ENCODE assay signal across 22 cellular contexts in genomic region chr10:116097239-116097751, GRCh38.
DNase-seq lines count a peak whose midpoint lies in the region; ATAC-seq, FAIRE-seq and TF ChIP-seq lines count a peak whose summit lies in the region.
"Had no signal": no experiment of that assay in that cellular context is flagged by ENCODE, and none has a peak within 500 bp of the region (broad histone marks: within the 10 kb centered on the region; RNA-seq: fewer than 3 reads in every experiment).

No MANE protein-coding gene starts in this region.

- H2AFZ ChIP-seq in SK-N-SH (ENCODE audit: low read depth), result no peak overlapping the region
- H2AFZ ChIP-seq: PC-9 had no signal

- no peaks in the 10 kb centered on the region for H3K4me1 ChIP-seq in SK-N-SH (ENCODE audit: control insufficient read depth in 1 of 2, insufficient read depth in 2 of 2, low read depth in 1 of 2, low read length in 1 of 2)
- H3K4me1 ChIP-seq: HAP-1 had no signal

- H3K4me3 ChIP-seq in SK-N-SH (ENCODE audit: low read depth in 2 of 2, low read length in 1 of 2), result no peak overlapping the region
- H3K4me3 ChIP-seq: cardiac muscle cell, HAP-1, PC-9 had no signal

- peak; percentile 6 for DNase-seq in COR-L47 (lab: John Stamatoyannopoulos, UW)
- peak; percentile 31 for DNase-seq in SK-N-DZ (ENCODE audit: low spot score)
- DNase-seq in hypothalamus (lab: John Stamatoyannopoulos, UW), result peak in 30 of 51 donors; percentile 6 to 70 (median 33)
- peak in 47 of 56 donors; percentile 5 to 75 (median 39) for DNase-seq in nucleus accumbens (lab: John Stamatoyannopoulos, UW)
- no peak for DNase-seq in SK-N-SH
- no peak for DNase-seq in CD4-positive, alpha-beta T cell
- DNase-seq in activated CD8-positive, alpha-beta memory T cell treated with anti-CD3 and anti-CD28 coated beads, Interleukin-2, amount 50 U/mL, for 48 hours, result no peak
- DNase-seq in D721Med (ENCODE audit: insufficient read length, low spot score), result no peak
- DNase-seq: activated CD4-positive, CD25-positive, alpha-beta regulatory T cell treated with anti-CD3 and anti-CD28 coated beads, Interleukin-2, amount 50 U/mL, for 72 hours; activated CD8-positive, alpha-beta memory T cell treated with anti-CD3 and anti-CD28 coated beads, Interleukin-2, amount 10 ng/mL, durations not matched to agents 7 days and 5 days; DMS153; GF-D8; left ventricle myocardium superior; NCI-H1105; NCI-H748 treated with DMSO at 0.1 percent for 48 hours; PC-9; stimulated activated CD4-positive, alpha-beta T cell treated with anti-CD3 and anti-CD28 coated beads, Interleukin-4, amount 100 ng/mL, for 24 hours; T-helper 9 cell had no signal

- no peaks in the 10 kb centered on the region for H3K27me3 Mint-ChIP-seq in CD4-positive, alpha-beta T cell
- H3K27me3 Mint-ChIP-seq: activated CD8-positive, alpha-beta memory T cell treated with anti-CD3 and anti-CD28 coated beads, Interleukin-2, amount 10 ng/mL, durations not matched to agents 7 days and 5 days; progenitor cell of endocrine pancreas had no signal

- no peaks in the 10 kb centered on the region for H3K36me3 ChIP-seq in SK-N-SH (replicated peaks in 1 of 2; ENCODE audit: control insufficient read depth in 1 of 2, insufficient read depth in 2 of 2, low read length in 1 of 2)
- H3K36me3 ChIP-seq: cardiac muscle cell, HAP-1 had no signal

- ATAC-seq in CD4-positive, alpha-beta T cell (ENCODE audit: poor library complexity), result no peak
- ATAC-seq: activated CD8-positive, alpha-beta memory T cell treated with anti-CD3 and anti-CD28 coated beads, Interleukin-2, amount 10 ng/mL, durations not matched to agents 7 days and 5 days; left ventricle myocardium superior had no signal

- no peak for TF ChIP-seq RAD21 in SK-N-SH (IDR thresholded peaks at IDR 0.05; ENCODE audit: low read length)

- no peak overlapping the region for H3K4me3 Mint-ChIP-seq in CD4-positive, alpha-beta T cell
- H3K4me3 Mint-ChIP-seq: activated CD8-positive, alpha-beta memory T cell treated with anti-CD3 and anti-CD28 coated beads, Interleukin-2, amount 10 ng/mL, durations not matched to agents 7 days and 5 days had no signal

- POLR2A ChIA-PET in SK-N-SH (lab: Yijun Ruan, JAX), result no interaction called here
- POLR2A ChIA-PET in CD4-positive, alpha-beta T cell (lab: Charles Lee), result no interaction called here

- FAIRE-seq in D721Med (lab: Jason Lieb, UNC), result no peak

- peaks cover 5% of the 10 kb centered on the region for H3K9me3 Mint-ChIP-seq in CD4-positive, alpha-beta T cell

- H3K4me1 Mint-ChIP-seq in CD4-positive, alpha-beta T cell (ENCODE audit: low read depth), result no peaks in the 10 kb centered on the region
- H3K4me1 Mint-ChIP-seq: activated CD8-positive, alpha-beta memory T cell treated with anti-CD3 and anti-CD28 coated beads, Interleukin-2, amount 10 ng/mL, durations not matched to agents 7 days and 5 days had no signal

- no peaks in the 10 kb centered on the region for H3F3A ChIP-seq in SK-N-SH (replicated peaks; ENCODE audit: insufficient read depth)

- H3K27me3 ChIP-seq in SK-N-SH (ENCODE audit: insufficient read depth), result no peaks in the 10 kb centered on the region
- H3K27me3 ChIP-seq in CD4-positive, alpha-beta T cell (ENCODE audit: control insufficient read depth, insufficient read depth, low read length), result no peaks in the 10 kb centered on the region
- H3K27me3 ChIP-seq: cardiac muscle cell had no signal

- no peaks in the 10 kb centered on the region for H3K79me2 ChIP-seq in SK-N-SH (ENCODE audit: insufficient read depth)

- H3K9me2 ChIP-seq in SK-N-SH, result no peaks in the 10 kb centered on the region

- no peak for TF ChIP-seq EP300 in SK-N-SH (IDR thresholded peaks at IDR 0.05; ENCODE audit: borderline replicate concordance in 1 of 2, low read depth in 1 of 2, low read length in 1 of 2)

- no peak overlapping the region for H3K4me2 ChIP-seq in SK-N-SH
- H3K4me2 ChIP-seq: PC-9 had no signal

- no peaks in the 10 kb centered on the region for H3K36me3 Mint-ChIP-seq in CD4-positive, alpha-beta T cell (ENCODE audit: low read depth)
- H3K36me3 Mint-ChIP-seq: activated CD8-positive, alpha-beta memory T cell treated with anti-CD3 and anti-CD28 coated beads, Interleukin-2, amount 10 ng/mL, durations not matched to agents 7 days and 5 days had no signal

- no peaks in the 10 kb centered on the region for H3K9me3 ChIP-seq in SK-N-SH
- H3K9me3 ChIP-seq in CD4-positive, alpha-beta T cell (ENCODE audit: control insufficient read depth, low read length), result no peaks in the 10 kb centered on the region
- H3K9me3 ChIP-seq: HAP-1 had no signal

- H4K20me1 ChIP-seq in SK-N-SH (ENCODE audit: insufficient read depth), result no peaks in the 10 kb centered on the region

- CTCF ChIA-PET in SK-N-SH (lab: Yijun Ruan, JAX), result no interaction called here
- CTCF ChIA-PET in CD4-positive, alpha-beta T cell (lab: Charles Lee), result no interaction called here

- TF ChIP-seq CTCF in SK-N-SH (IDR thresholded peaks at IDR 0.05) (no peak), D721Med (IDR thresholded peaks at IDR 0.05; ENCODE audit: insufficient read depth, missing control alignments) (no peak)
- no peak for TF ChIP-seq CTCF in CD4-positive, alpha-beta T cell (IDR thresholded peaks at IDR 0.05)

- no peak overlapping the region for H3K27ac ChIP-seq in SK-N-SH (ENCODE audit: low read depth in 2 of 2, low read length in 1 of 2)
- H3K27ac ChIP-seq in CD4-positive, alpha-beta T cell (ENCODE audit: low read depth, low read length), result no peak overlapping the region
- H3K27ac ChIP-seq: C4-2B, cardiac muscle cell, PC-9 had no signal

- intact Hi-C loops in CD4-positive, alpha-beta T cell (cut with DNase I, micrococcal nuclease), result no loop called here

- no peak overlapping the region for H3K9ac ChIP-seq in SK-N-SH

- H3K27ac Mint-ChIP-seq in CD4-positive, alpha-beta T cell, result no peak overlapping the region
- H3K27ac Mint-ChIP-seq: activated CD8-positive, alpha-beta memory T cell treated with anti-CD3 and anti-CD28 coated beads, Interleukin-2, amount 10 ng/mL, durations not matched to agents 7 days and 5 days; progenitor cell of endocrine pancreas had no signal

- 31% methylated on average over 2 of the region's 7 CpGs for WGBS in SK-N-SH (ENCODE audit: low lambda C conversion rate)

TF ChIP-seq in SK-N-SH, 30 proteins besides CTCF, POLR2A, EP300 and RAD21:
- TF ChIP-seq TCF12 (IDR thresholded peaks at IDR 0.05), result no peak
- no peak for TF ChIP-seq SIN3A (IDR thresholded peaks at IDR 0.05; ENCODE audit: borderline replicate concordance, low read depth, low read length)
- no peak for TF ChIP-seq YY1 (IDR thresholded peaks at IDR 0.05; ENCODE audit: low read depth)
- TF ChIP-seq FOXM1 (IDR thresholded peaks at IDR 0.05; ENCODE audit: low read depth), result no peak
- no peak for TF ChIP-seq CHD2 (IDR thresholded peaks at IDR 0.05; ENCODE audit: low read length, partially characterized antibody)
- no peak for TF ChIP-seq ELF1 (IDR thresholded peaks at IDR 0.05)
- TF ChIP-seq NRF1 (IDR thresholded peaks at IDR 0.05; ENCODE audit: low read depth, low read length), result no peak
- TF ChIP-seq, protein P1, sequence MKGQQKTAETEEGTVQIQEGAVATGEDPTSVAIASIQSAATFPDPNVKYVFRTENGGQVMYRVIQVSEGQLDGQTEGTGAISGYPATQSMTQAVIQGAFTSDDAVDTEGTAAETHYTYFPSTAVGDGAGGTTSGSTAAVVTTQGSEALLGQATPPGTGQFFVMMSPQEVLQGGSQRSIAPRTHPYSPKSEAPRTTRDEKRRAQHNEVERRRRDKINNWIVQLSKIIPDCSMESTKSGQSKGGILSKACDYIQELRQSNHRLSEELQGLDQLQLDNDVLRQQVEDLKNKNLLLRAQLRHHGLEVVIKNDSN (IDR thresholded peaks at IDR 0.05; ENCODE audit: borderline replicate concordance, low read depth), result no peak
- no peak for TF ChIP-seq EZH2phosphoT487 (IDR thresholded peaks at IDR 0.05; ENCODE audit: borderline replicate concordance, low read depth)
- no peak for TF ChIP-seq JUND (IDR thresholded peaks at IDR 0.05)
- TF ChIP-seq GABPA (IDR thresholded peaks at IDR 0.05; ENCODE audit: low read depth), result no peak
- no peak for TF ChIP-seq ZBTB33 (IDR thresholded peaks at IDR 0.05; ENCODE audit: borderline replicate concordance, low read depth)
- TF ChIP-seq IRF3 (IDR thresholded peaks at IDR 0.05; ENCODE audit: low read depth, low read length), result no peak
- TF ChIP-seq RXRA (IDR thresholded peaks at IDR 0.05; ENCODE audit: borderline replicate concordance, low read depth), result no peak
- TF ChIP-seq, protein P2, sequence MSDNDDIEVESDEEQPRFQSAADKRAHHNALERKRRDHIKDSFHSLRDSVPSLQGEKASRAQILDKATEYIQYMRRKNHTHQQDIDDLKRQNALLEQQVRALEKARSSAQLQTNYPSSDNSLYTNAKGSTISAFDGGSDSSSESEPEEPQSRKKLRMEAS (IDR thresholded peaks at IDR 0.05; ENCODE audit: low read depth), result no peak
- no peak for TF ChIP-seq FOXJ3 (CRISPR knock-in tag; IDR thresholded peaks at IDR 0.05)
- no peak for TF ChIP-seq TAF1 (IDR thresholded peaks at IDR 0.05; ENCODE audit: borderline replicate concordance, low read depth, low read length)
- no peak for TF ChIP-seq POLR2AphosphoS5 (IDR thresholded peaks at IDR 0.05; ENCODE audit: low read depth, low read length)
- TF ChIP-seq GATA2 (CRISPR knock-in tag; IDR thresholded peaks at IDR 0.05), result no peak

Comparison
In these comparisons a context has a peak if more than half of its experiments do, and no peak if none do; other contexts are left out.
1. DNase-seq: peak in COR-L47 (single experiment), SK-N-DZ (single experiment), hypothalamus (30 of 51) and nucleus accumbens (47 of 56); none in SK-N-SH (single experiment), CD4-positive, alpha-beta T cell (0 of 10), activated CD8-positive, alpha-beta memory T cell treated with anti-CD3 and anti-CD28 coated beads, Interleukin-2, amount 50 U/mL, for 48 hours (single experiment) and D721Med (single experiment).